In genomic region chr1:67687198-67687545, GRCh38 we compare ENCODE assay signal across 8 cellular contexts. TPM values are rescaled to one million over a fixed set of nuclear protein-coding genes. Genes with fewer than 3 reads are reported as not detected.
A peak's percentile ranks its signal among the peaks of the same experiment; 100 is the strongest.
DNase-seq lines count a peak whose midpoint lies in the region; TF ChIP-seq lines count a peak whose summit lies in the region.

No MANE protein-coding gene starts in this region.

- DNase-seq in activated naive CD4-positive, alpha-beta T cell treated with anti-CD3 and anti-CD28 coated beads, Interleukin-2, amount 10 ng/mL, durations not matched to agents 7 days and 5 days, result no peak
- no peak for DNase-seq in activated naive CD4-positive, alpha-beta T cell (lab: John Stamatoyannopoulos, UW)
- DNase-seq in kidney tubule cell (ENCODE audit: low spot score) (peak; percentile 25), type B pancreatic cell (ENCODE audit: extremely low spot score, unreplicated experiment) (no peak), SKM-1 (lab: John Stamatoyannopoulos, UW; ENCODE audit: unreplicated experiment) (no peak)
- no peak for DNase-seq in activated CD8-positive, alpha-beta memory T cell treated with anti-CD3 and anti-CD28 coated beads, Interleukin-2, amount 50 U/mL, for 4 hours
- DNase-seq in stimulated activated CD4-positive, alpha-beta T cell treated with anti-CD3 and anti-CD28 coated beads, Interleukin-2, amount 100 ng/mL, for 24 hours, result no peak

- TF ChIP-seq CTCF in type B pancreatic cell (conservative IDR thresholded peaks at IDR 0.05), result no peak

- peak overlapping the region; percentile 97 for H3K4me3 Mint-ChIP-seq in activated naive CD4-positive, alpha-beta T cell treated with anti-CD3 and anti-CD28 coated beads, Interleukin-2, amount 10 ng/mL, durations not matched to agents 7 days and 5 days
- peak overlapping the region; percentile 97 for H3K4me3 Mint-ChIP-seq in activated naive CD8-positive, alpha-beta T cell
- peak overlapping the region; percentile 99 for H3K4me3 Mint-ChIP-seq in type B pancreatic cell

- H3K27me3 Mint-ChIP-seq in activated naive CD4-positive, alpha-beta T cell treated with anti-CD3 and anti-CD28 coated beads, Interleukin-2, amount 10 ng/mL, durations not matched to agents 7 days and 5 days, result no peaks in the 10 kb centered on the region
- H3K27me3 Mint-ChIP-seq in activated naive CD8-positive, alpha-beta T cell, result no peaks in the 10 kb centered on the region
- H3K27me3 Mint-ChIP-seq in type B pancreatic cell, result no peaks in the 10 kb centered on the region

- H3K9me3 Mint-ChIP-seq in activated naive CD4-positive, alpha-beta T cell treated with anti-CD3 and anti-CD28 coated beads, Interleukin-2, amount 10 ng/mL, durations not matched to agents 7 days and 5 days, result no peaks in the 10 kb centered on the region
- H3K9me3 Mint-ChIP-seq in activated naive CD8-positive, alpha-beta T cell (ENCODE audit: low read depth), result no peaks in the 10 kb centered on the region
- no peaks in the 10 kb centered on the region for H3K9me3 Mint-ChIP-seq in type B pancreatic cell

- peak overlapping the region; percentile 99 for H3K27ac Mint-ChIP-seq in activated naive CD4-positive, alpha-beta T cell treated with anti-CD3 and anti-CD28 coated beads, Interleukin-2, amount 10 ng/mL, durations not matched to agents 7 days and 5 days
- H3K27ac Mint-ChIP-seq in activated naive CD8-positive, alpha-beta T cell, result peak overlapping the region; percentile 95
- H3K27ac Mint-ChIP-seq in type B pancreatic cell, result peak overlapping the region; percentile 99

- H3K4me1 Mint-ChIP-seq in activated naive CD4-positive, alpha-beta T cell treated with anti-CD3 and anti-CD28 coated beads, Interleukin-2, amount 10 ng/mL, durations not matched to agents 7 days and 5 days, result peaks cover 37% of the 10 kb centered on the region
- peaks cover 45% of the 10 kb centered on the region for H3K4me1 Mint-ChIP-seq in activated naive CD8-positive, alpha-beta T cell (ENCODE audit: low read depth)
- H3K4me1 Mint-ChIP-seq in type B pancreatic cell (ENCODE audit: unreplicated experiment), result peaks cover 34% of the 10 kb centered on the region

- CTCF ChIA-PET in activated naive CD4-positive, alpha-beta T cell treated with anti-CD3 and anti-CD28 coated beads, Interleukin-2, amount 10 ng/mL, durations not matched to agents 7 days and 5 days (lab: Charles Lee), result interaction anchor here (0.6 to 3.7 kb wide), 3 partner anchors 13 to 71 kb away, joined by 3 to 17 read pairs (median 6); no protein-coding TSS in a partner anchor

- peaks cover 25% of the 10 kb centered on the region for H3K36me3 Mint-ChIP-seq in activated naive CD4-positive, alpha-beta T cell treated with anti-CD3 and anti-CD28 coated beads, Interleukin-2, amount 10 ng/mL, durations not matched to agents 7 days and 5 days
- peaks cover 16% of the 10 kb centered on the region for H3K36me3 Mint-ChIP-seq in activated naive CD8-positive, alpha-beta T cell
- peaks cover 26% of the 10 kb centered on the region for H3K36me3 Mint-ChIP-seq in type B pancreatic cell

RNA-seq across cellular contexts. Expression of gene GADD45A, which starts 2.2 kb away (rescaled TPM):
- 66.0 and 104 TPM in 2 replicates for total RNA-seq in type B pancreatic cell (ENCODE audit: low replicate concordance)
